ENCODE assay signal across 18 cellular contexts in the genomic region with DNA sequence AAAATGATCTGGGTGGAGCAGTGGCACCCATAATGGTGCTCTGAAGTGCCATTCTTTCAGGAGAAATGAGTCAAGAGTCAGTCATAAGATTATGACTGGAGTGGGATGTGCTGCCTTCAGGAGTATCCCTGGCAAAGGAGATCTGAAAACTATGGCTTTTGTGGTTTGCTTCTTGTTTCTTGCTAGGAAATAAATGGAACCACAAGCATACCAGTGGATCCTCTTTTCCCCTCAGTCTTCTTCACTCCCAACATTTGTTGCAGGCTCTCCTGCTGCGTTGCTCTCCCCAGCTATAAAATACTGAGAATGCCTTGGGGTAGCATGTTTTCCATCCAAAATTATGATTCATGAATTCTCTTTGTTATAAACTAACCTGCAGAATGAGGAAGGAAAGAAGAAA.
DNase-seq lines count a peak whose midpoint lies in the region; ATAC-seq, FAIRE-seq and TF ChIP-seq lines count a peak whose summit lies in the region.
"Had no signal": no experiment of that assay in that cellular context is flagged by ENCODE, and none has a peak within 500 bp of the region (broad histone marks: within the 10 kb centered on the region; RNA-seq: fewer than 3 reads in every experiment).

No MANE protein-coding gene starts in this region.

- no peak for TF ChIP-seq POLR2A in K562 (conservative IDR thresholded peaks at IDR 0.05)

- no peaks in the 10 kb centered on the region for H3K27me3 ChIP-seq in K562 (ENCODE audit: control insufficient read depth in 2 of 2, insufficient read depth in 2 of 2, low read length in 2 of 2)
- H3K27me3 ChIP-seq in trophoblast cell (ENCODE audit: insufficient read depth, low read length): no peaks in the 10 kb centered on the region

- no peaks in the 10 kb centered on the region for H3K79me1 ChIP-seq in trophoblast cell (ENCODE audit: low read length)

- TF ChIP-seq RAD21 in K562 (CRISPR knock-in tag; conservative IDR thresholded peaks at IDR 0.05 in 1 of 2, IDR thresholded peaks at IDR 0.05 in 1 of 2): no peak

- CTCF ChIA-PET in K562 (lab: Yijun Ruan, JAX; ENCODE audit: low intra/inter-chr PET ratio): no interaction called here

- POLR2A ChIA-PET in K562 (lab: Yijun Ruan, JAX): no interaction called here

- H3K4me1 ChIP-seq in K562 (replicated peaks in 1 of 2; ENCODE audit: control insufficient read depth in 2 of 2, insufficient read depth in 2 of 2, low read length in 2 of 2) (no peaks in the 10 kb centered on the region), trophoblast cell (ENCODE audit: control insufficient read depth in 1 of 2, insufficient read depth in 2 of 2, low read length in 2 of 2) (no peaks in the 10 kb centered on the region)
- H3K4me1 ChIP-seq: A549 had no signal

- no peak overlapping the region for H3K14ac ChIP-seq in trophoblast cell (ENCODE audit: low read length)

- no peak for ATAC-seq in K562
- ATAC-seq in GM18519 (IDR thresholded peaks at IDR 0.05; ENCODE audit: low FRiP score, unreplicated experiment): no peak
- ATAC-seq: A549; activated naive CD4-positive, alpha-beta T cell treated with anti-CD3 and anti-CD28 coated beads, Interleukin-2, amount 50 U/mL, for 72 hours; activated T-cell treated with anti-CD3 and anti-CD28 coated beads, Interleukin-2, amount 50 U/mL, for 4 hours; effector memory CD8-positive, alpha-beta T cell had no signal

- in situ Hi-C loops in K562 (cut with MboI): no loop called here

- no peak for TF ChIP-seq CTCF in K562 (IDR thresholded peaks at IDR 0.05 in 2 of 3, conservative IDR thresholded peaks at IDR 0.05 in 1 of 3; ENCODE audit: insufficient read depth in 2 of 3, low read depth in 1 of 3, low read length in 3 of 3)

- BruUV-seq in K562 (replicated peaks; lab: Mats Ljungman, UMichigan): no TSS peak

- intact Hi-C loops in K562 (cut with micrococcal nuclease): no loop called here

- H2BK12ac ChIP-seq in trophoblast cell (ENCODE audit: low read length): no peak overlapping the region

- no peak overlapping the region for H2BK5ac ChIP-seq in trophoblast cell (ENCODE audit: low read depth, low read length, poor library complexity)

- TF ChIP-seq EP300 in K562 (IDR thresholded peaks at IDR 0.05; ENCODE audit: low read length): no peak

- no peak overlapping the region for H4K91ac ChIP-seq in trophoblast cell (ENCODE audit: low read depth, low read length)

- no peak overlapping the region for H3K18ac ChIP-seq in trophoblast cell (ENCODE audit: low read length)

- H4K20me1 ChIP-seq in K562 (replicated peaks; ENCODE audit: control insufficient read depth, insufficient read depth, low read length): no peaks in the 10 kb centered on the region

- H4K12ac ChIP-seq in trophoblast cell (ENCODE audit: low read depth, low read length): no peak overlapping the region

- H3K36me3 ChIP-seq in K562 (ENCODE audit: control insufficient read depth, insufficient read depth, low read length) (no peaks in the 10 kb centered on the region), trophoblast cell (ENCODE audit: control insufficient read depth in 1 of 2, insufficient read depth in 2 of 2, low read length in 2 of 2) (no peaks in the 10 kb centered on the region)

- 7% methylated on average over 1 of the region's 1 CpG for WGBS in K562 (ENCODE audit: insufficient coverage, low coverage, missing lambda C conversion rate)
- no CpG with 5 or more reads among the region's 1 CpG for WGBS in trophoblast cell (ENCODE audit: extremely low coverage, insufficient coverage, insufficient read length)

- H3K9ac ChIP-seq in K562 (ENCODE audit: insufficient read depth in 1 of 2, low read depth in 2 of 2, low read length in 2 of 2): no peak overlapping the region
- no peak overlapping the region for H3K9ac ChIP-seq in trophoblast cell (ENCODE audit: low read length)

- H3K4me3 ChIP-seq in K562: no peak overlapping the region
- no peak overlapping the region for H3K4me3 ChIP-seq in trophoblast cell (ENCODE audit: low read depth, low read length)
- H3K4me3 ChIP-seq: A549 had no signal

- no peaks in the 10 kb centered on the region for H3K79me2 ChIP-seq in K562 (ENCODE audit: control insufficient read depth, insufficient read depth, low read length)
- no peaks in the 10 kb centered on the region for H3K79me2 ChIP-seq in trophoblast cell (ENCODE audit: control insufficient read depth, insufficient read depth, low read length, poor library complexity)

- no peaks in the 10 kb centered on the region for H3K9me1 ChIP-seq in K562 (ENCODE audit: control insufficient read depth, insufficient read depth, low read length)

- H3K9me3 ChIP-seq in K562 (replicated peaks; ENCODE audit: control insufficient read depth, insufficient read depth, low read depth, low read length): no peaks in the 10 kb centered on the region
- no peaks in the 10 kb centered on the region for H3K9me3 ChIP-seq in trophoblast cell (ENCODE audit: insufficient read depth, low read depth, low read length)
- H3K9me3 ChIP-seq: A549 had no signal

- H3K4ac ChIP-seq in trophoblast cell (ENCODE audit: low read depth, low read length): no peak overlapping the region

- H3K23ac ChIP-seq in trophoblast cell (ENCODE audit: low read length): no peak overlapping the region

- no peak overlapping the region for H3K27ac ChIP-seq in K562 (ENCODE audit: extremely low read depth, low read depth, low read length)
- H3K27ac ChIP-seq in trophoblast cell (ENCODE audit: low read depth, low read length): no peak overlapping the region
- H3K27ac ChIP-seq: A549 had no signal

- no peak overlapping the region for H2AK5ac ChIP-seq in trophoblast cell (ENCODE audit: low read length)

- H2AFZ ChIP-seq in K562 (ENCODE audit: low read depth, low read length): no peak overlapping the region
- H2AFZ ChIP-seq in trophoblast cell (ENCODE audit: insufficient read depth, low read length, poor library complexity): no peak overlapping the region

- no peak overlapping the region for H3K4me2 ChIP-seq in K562 (ENCODE audit: insufficient read depth, low read length)
- no peak overlapping the region for H3K4me2 ChIP-seq in trophoblast cell (ENCODE audit: low read length)
- H3K4me2 ChIP-seq: A549 had no signal

- no peak for FAIRE-seq in K562 (lab: Jason Lieb, UNC)
- FAIRE-seq: A549 had no signal

- peak; percentile 78 for DNase-seq in AG08395 (ENCODE audit: low spot score)
- peak; percentile 90 for DNase-seq in HT1080 (ENCODE audit: low read depth)
- no peak for DNase-seq in K562 (ENCODE audit: extremely low read depth in 1 of 4, low spot score in 3 of 4)
- DNase-seq in glomerular visceral epithelial cell (ENCODE audit: extremely low spot score): peak; percentile 32
- no peak for DNase-seq in activated CD4-positive, CD25-positive, alpha-beta regulatory T cell (lab: John Stamatoyannopoulos, UW)
- no peak for DNase-seq in trophoblast cell
- DNase-seq in NK-92 treated with Interleukin-12 subunit alpha and Interleukin-12 subunit beta, amount 100 ng/mL, for 24 hours (lab: John Stamatoyannopoulos, UW): no peak
- DNase-seq: activated CD4-positive, alpha-beta T cell treated with anti-CD3 and anti-CD28 coated beads, Interleukin-2, amount 50 U/mL, for 48 hours; activated T-cell treated with anti-CD3 and anti-CD28 coated beads, Interleukin-2, amount 50 U/mL, for 4 hours; effector memory CD8-positive, alpha-beta T cell; glutamatergic neuron; islet precursor cell; NCI-H1436; NCI-H345; nucleus accumbens had no signal

- H2BK120ac ChIP-seq in trophoblast cell (ENCODE audit: insufficient read depth, low read length, poor library complexity): no peak overlapping the region

- no peak overlapping the region for H4K8ac ChIP-seq in trophoblast cell (ENCODE audit: low read depth, low read length)

TF ChIP-seq in K562, 482 proteins besides CTCF, POLR2A, EP300 and RAD21:
- no peak for TF ChIP-seq NFIC (IDR thresholded peaks at IDR 0.05)
- peak; percentile 30; the same call in 1 of the 2 replicates for TF ChIP-seq ZNF589 (CRISPR knock-in tag; IDR thresholded peaks at IDR 0.05; ENCODE audit: low read depth)
TF ChIP-seq in K562: peak in this region for 1.

Comparison
In these comparisons a context has a peak if more than half of its experiments do, and no peak if none do; other contexts are left out.
1. DNase-seq: peak in AG08395 (single experiment), HT1080 (single experiment) and glomerular visceral epithelial cell (single experiment); none in K562 (0 of 4), activated CD4-positive, CD25-positive, alpha-beta regulatory T cell (0 of 4), trophoblast cell (0 of 2) and NK-92 treated with Interleukin-12 subunit alpha and Interleukin-12 subunit beta, amount 100 ng/mL, for 24 hours (single experiment).